1 cellular context compared by ENCODE assay signal in the genomic region with DNA sequence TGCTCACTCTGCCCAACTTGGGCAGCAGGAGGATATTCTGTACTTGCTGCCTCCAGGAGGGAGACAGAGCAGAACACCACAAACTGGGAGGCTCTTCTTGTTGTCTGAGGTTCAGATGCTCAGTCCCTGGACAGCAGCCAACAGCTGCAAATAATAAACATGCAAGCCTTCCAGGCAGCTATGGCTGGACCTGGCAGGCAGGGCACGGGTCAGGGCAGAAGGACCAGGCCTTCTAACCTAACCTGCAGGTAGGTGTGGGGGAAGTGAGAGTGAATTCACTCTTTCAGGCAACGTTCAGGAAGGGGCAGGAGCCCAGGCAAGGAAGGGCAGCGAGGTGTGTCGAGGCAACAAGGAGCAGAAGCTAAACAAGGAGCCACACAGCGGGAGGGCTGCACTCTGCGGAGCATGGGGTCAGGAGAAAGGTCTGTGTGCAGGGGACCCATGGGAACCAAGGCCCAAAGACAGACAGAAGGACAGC.
TF ChIP-seq lines count a peak whose summit lies in the region.

No MANE protein-coding gene starts in this region.

TF ChIP-seq in SK-N-SH, 30 proteins besides CTCF, POLR2A, EP300 and RAD21 (continued from another document):
- TF ChIP-seq, protein P1, sequence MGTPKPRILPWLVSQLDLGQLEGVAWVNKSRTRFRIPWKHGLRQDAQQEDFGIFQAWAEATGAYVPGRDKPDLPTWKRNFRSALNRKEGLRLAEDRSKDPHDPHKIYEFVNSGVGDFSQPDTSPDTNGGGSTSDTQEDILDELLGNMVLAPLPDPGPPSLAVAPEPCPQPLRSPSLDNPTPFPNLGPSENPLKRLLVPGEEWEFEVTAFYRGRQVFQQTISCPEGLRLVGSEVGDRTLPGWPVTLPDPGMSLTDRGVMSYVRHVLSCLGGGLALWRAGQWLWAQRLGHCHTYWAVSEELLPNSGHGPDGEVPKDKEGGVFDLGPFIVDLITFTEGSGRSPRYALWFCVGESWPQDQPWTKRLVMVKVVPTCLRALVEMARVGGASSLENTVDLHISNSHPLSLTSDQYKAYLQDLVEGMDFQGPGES (IDR thresholded peaks at IDR 0.05; ENCODE audit: low read depth, low read length) = no peak
- TF ChIP-seq, protein P2, sequence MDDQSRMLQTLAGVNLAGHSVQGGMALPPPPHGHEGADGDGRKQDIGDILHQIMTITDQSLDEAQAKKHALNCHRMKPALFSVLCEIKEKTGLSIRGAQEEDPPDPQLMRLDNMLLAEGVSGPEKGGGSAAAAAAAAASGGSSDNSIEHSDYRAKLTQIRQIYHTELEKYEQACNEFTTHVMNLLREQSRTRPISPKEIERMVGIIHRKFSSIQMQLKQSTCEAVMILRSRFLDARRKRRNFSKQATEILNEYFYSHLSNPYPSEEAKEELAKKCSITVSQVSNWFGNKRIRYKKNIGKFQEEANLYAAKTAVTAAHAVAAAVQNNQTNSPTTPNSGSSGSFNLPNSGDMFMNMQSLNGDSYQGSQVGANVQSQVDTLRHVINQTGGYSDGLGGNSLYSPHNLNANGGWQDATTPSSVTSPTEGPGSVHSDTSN (IDR thresholded peaks at IDR 0.05) = peak; percentile 28; the same call in 1 of the 2 replicates
- TF ChIP-seq RFX5 (IDR thresholded peaks at IDR 0.05; ENCODE audit: low read length) = no peak
- TF ChIP-seq, protein P3, sequence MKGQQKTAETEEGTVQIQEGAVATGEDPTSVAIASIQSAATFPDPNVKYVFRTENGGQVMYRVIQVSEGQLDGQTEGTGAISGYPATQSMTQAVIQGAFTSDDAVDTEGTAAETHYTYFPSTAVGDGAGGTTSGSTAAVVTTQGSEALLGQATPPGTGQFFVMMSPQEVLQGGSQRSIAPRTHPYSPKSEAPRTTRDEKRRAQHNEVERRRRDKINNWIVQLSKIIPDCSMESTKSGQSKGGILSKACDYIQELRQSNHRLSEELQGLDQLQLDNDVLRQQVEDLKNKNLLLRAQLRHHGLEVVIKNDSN (IDR thresholded peaks at IDR 0.05; ENCODE audit: borderline replicate concordance, low read depth) = no peak
- TF ChIP-seq, protein P4, sequence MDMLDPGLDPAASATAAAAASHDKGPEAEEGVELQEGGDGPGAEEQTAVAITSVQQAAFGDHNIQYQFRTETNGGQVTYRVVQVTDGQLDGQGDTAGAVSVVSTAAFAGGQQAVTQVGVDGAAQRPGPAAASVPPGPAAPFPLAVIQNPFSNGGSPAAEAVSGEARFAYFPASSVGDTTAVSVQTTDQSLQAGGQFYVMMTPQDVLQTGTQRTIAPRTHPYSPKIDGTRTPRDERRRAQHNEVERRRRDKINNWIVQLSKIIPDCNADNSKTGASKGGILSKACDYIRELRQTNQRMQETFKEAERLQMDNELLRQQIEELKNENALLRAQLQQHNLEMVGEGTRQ (IDR thresholded peaks at IDR 0.05; ENCODE audit: borderline replicate concordance, low read depth, low read length) = no peak
- no peak for TF ChIP-seq NRF1 (IDR thresholded peaks at IDR 0.05; ENCODE audit: low read depth, low read length)
- TF ChIP-seq TAF1 (IDR thresholded peaks at IDR 0.05; ENCODE audit: borderline replicate concordance, low read depth, low read length) = no peak
- TF ChIP-seq FOXJ3 (CRISPR knock-in tag; IDR thresholded peaks at IDR 0.05) = peak; percentile 75; the same call in 1 of the 2 replicates
- no peak for TF ChIP-seq RXRA (IDR thresholded peaks at IDR 0.05; ENCODE audit: borderline replicate concordance, low read depth)
TF ChIP-seq in SK-N-SH: peak in this region for 7.
